In the genomic region with DNA sequence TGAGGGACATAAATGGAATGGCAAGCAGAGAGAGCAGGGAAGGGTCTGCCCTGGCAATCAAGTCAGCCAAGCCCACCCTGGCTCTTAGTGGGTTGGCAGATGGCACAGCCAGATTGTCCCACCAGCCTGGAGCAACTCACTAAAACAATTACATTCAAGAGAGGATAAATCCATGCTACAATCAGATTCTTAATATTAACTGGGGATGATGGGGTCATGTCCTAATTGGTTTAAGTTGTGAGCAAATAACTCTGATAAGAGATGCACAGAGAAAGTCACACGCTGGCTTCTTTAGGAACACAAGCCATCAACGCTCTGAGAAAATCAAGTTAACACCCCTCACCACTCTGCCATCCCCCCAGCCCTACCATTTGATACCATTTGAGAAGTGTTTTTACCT, we compare ENCODE assay signal across 14 cellular contexts.
"Had no signal": no experiment of that assay in that cellular context is flagged by ENCODE, and none has a peak within 500 bp of the region (broad histone marks: within the 10 kb centered on the region; RNA-seq: fewer than 3 reads in every experiment).

No MANE protein-coding gene starts in this region.

- H3K9me3 ChIP-seq: adrenal gland, gastrocnemius medialis, prostate gland, upper lobe of left lung had no signal

- FAIRE-seq: TTC549 had no signal

- H2AFZ ChIP-seq: hepatocyte had no signal

- H3K27ac ChIP-seq: epithelial cell of prostate, hepatocyte, prostate gland had no signal

- DNase-seq: activated naive CD4-positive, alpha-beta T cell treated with anti-CD3 and anti-CD28 coated beads, Interleukin-2, amount 50 U/mL, for 16 hours; activated T-cell treated with anti-CD3 and anti-CD28 coated beads, Interleukin-2, amount 50 U/mL, for 1 hour; adrenal gland; central memory CD4-positive, alpha-beta T cell; cortex of kidney; effector memory CD8-positive, alpha-beta T cell; gastrocnemius medialis; stimulated activated CD4-positive, alpha-beta T cell treated with anti-CD3 and anti-CD28 coated beads, Interleukin-2, amount 100 ng/mL, for 24 hours; T-helper 17 cell; upper lobe of left lung had no signal

- H3K4me3 ChIP-seq: adrenal gland, gastrocnemius medialis, hepatocyte, prostate gland, upper lobe of left lung had no signal

- H3K4me2 ChIP-seq: hepatocyte had no signal

- H3K27me3 ChIP-seq: adrenal gland, gastrocnemius medialis, hepatocyte, upper lobe of left lung had no signal

- H3K36me3 ChIP-seq: adrenal gland, gastrocnemius medialis, prostate gland, upper lobe of left lung had no signal

- H3K4me1 ChIP-seq: prostate gland had no signal
